Comparison of ENCODE assay signal across 8 cellular contexts in genomic region chr3:101940521-101940992, GRCh38.
A peak's percentile ranks its signal among the peaks of the same experiment; 100 is the strongest.
DNase-seq lines count a peak whose midpoint lies in the region; ATAC-seq and TF ChIP-seq lines count a peak whose summit lies in the region.

No MANE protein-coding gene starts in this region.

- no peak for TF ChIP-seq CTCF in fibroblast of villous mesenchyme (IDR thresholded peaks at IDR 0.05; ENCODE audit: insufficient read depth, low read depth, low read length)

- peak; percentile 29 for DNase-seq in stimulated activated CD4-positive, alpha-beta T cell treated with anti-CD3 and anti-CD28 coated beads, Interleukin-4, amount 100 ng/mL, for 24 hours
- no peak for DNase-seq in stimulated activated CD4-positive, alpha-beta T cell treated with anti-CD3 and anti-CD28 coated beads, Interleukin-4, amount 100 ng/mL, for 1 hour
- DNase-seq in SJCRH30: peak; percentile 82 to 89
- DNase-seq in fibroblast of villous mesenchyme (ENCODE audit: low read depth): peak; percentile 99
- DNase-seq in sciatic nerve (ENCODE audit: low spot score): no peak

- ATAC-seq in sciatic nerve: peak; percentile 77
- no peak for ATAC-seq in GM21528 (IDR thresholded peaks at IDR 0.05; ENCODE audit: low FRiP score, unreplicated experiment)
- no peak for ATAC-seq in GM21529 (IDR thresholded peaks at IDR 0.05; ENCODE audit: unreplicated experiment)
- no peak for ATAC-seq in HG02840 (IDR thresholded peaks at IDR 0.05; ENCODE audit: low FRiP score, unreplicated experiment)

- intact Hi-C loops in sciatic nerve (cut with DNase I): no loop called here

- no peaks in the 10 kb centered on the region for H3K9me3 ChIP-seq in SJCRH30 (replicated peaks)

- H3K27me3 ChIP-seq in SJCRH30: no peaks in the 10 kb centered on the region

- peak overlapping the region; percentile 87 for H3K27ac ChIP-seq in SJCRH30

- H3K4me1 ChIP-seq in SJCRH30: peaks cover 64% of the 10 kb centered on the region

- H3K4me3 ChIP-seq in SJCRH30 (peak overlapping the region; percentile 20), fibroblast of villous mesenchyme (ENCODE audit: low read depth, low read length) (no peak overlapping the region)

- H3K36me3 ChIP-seq in SJCRH30: no peaks in the 10 kb centered on the region

Comparison
In these comparisons a context has a peak if more than half of its experiments do, and no peak if none do; other contexts are left out.
1. DNase-seq: peak in stimulated activated CD4-positive, alpha-beta T cell treated with anti-CD3 and anti-CD28 coated beads, Interleukin-4, amount 100 ng/mL, for 24 hours (single experiment), SJCRH30 (2 of 2) and fibroblast of villous mesenchyme (single experiment); none in stimulated activated CD4-positive, alpha-beta T cell treated with anti-CD3 and anti-CD28 coated beads, Interleukin-4, amount 100 ng/mL, for 1 hour (single experiment) and sciatic nerve (single experiment).